Comparison of ENCODE assay signal across 27 cellular contexts in the genomic region with DNA sequence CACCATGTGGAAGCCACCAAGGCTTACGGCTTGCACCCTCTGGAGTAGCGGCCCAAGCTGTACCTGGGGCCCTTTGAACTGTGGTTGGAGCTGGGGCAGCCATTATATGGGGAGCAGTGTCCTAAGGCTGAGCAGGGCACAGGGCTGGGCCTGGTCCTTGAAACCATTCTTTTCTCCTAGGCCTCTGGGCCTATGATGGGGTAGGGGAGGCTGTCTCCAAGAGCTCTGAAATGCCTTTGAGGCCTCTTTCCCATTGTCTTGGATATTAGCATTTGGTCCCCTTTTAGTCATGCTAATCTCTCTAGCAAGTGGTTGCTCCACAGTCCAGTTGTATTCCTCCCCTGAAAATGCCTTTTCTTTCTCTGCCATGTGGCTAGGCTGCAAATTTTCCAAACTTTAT.
"Had no signal": no experiment of that assay in that cellular context is flagged by ENCODE, and none has a peak within 500 bp of the region (broad histone marks: within the 10 kb centered on the region; RNA-seq: fewer than 3 reads in every experiment).

No MANE protein-coding gene starts in this region.

- ATAC-seq: left cardiac atrium; left lung; lower lobe of right lung; naive thymus-derived CD8-positive, alpha-beta T cell; right lobe of liver; stimulated activated memory B cell treated with anti-CD40 and anti-IgM and Interleukin-4, amounts not matched to agents 10 μg/mL and 1 μg/mL and 100 μg/mL, for 72 hours; stimulated activated naive CD8-positive, alpha-beta T cell treated with anti-CD3 and anti-CD28 coated beads, Interleukin-15, amount 100 ng/mL, for 72 hours had no signal

- H3K4me2 ChIP-seq: smooth muscle cell had no signal

- H3K27me3 ChIP-seq: left lung, right atrium auricular region, right lobe of liver, tibial nerve, upper lobe of left lung, vagina had no signal

- H3K4me1 ChIP-seq: left lung, lower lobe of right lung, right atrium auricular region, right lobe of liver, tibial nerve, upper lobe of left lung, vagina had no signal

- H3K36me3 ChIP-seq: left lung, lower lobe of right lung, right atrium auricular region, right lobe of liver, tibial nerve, upper lobe of left lung, vagina had no signal

- H3K27ac ChIP-seq: left lung, lower lobe of right lung, right atrium auricular region, right lobe of liver, tibial nerve, upper lobe of left lung, vagina had no signal

- H3K4me3 ChIP-seq: left lung, lower lobe of right lung, right atrium auricular region, right lobe of liver, smooth muscle cell, tibial nerve, upper lobe of left lung, vagina had no signal

- H3K9me3 ChIP-seq: left lung, lower lobe of right lung, right atrium auricular region, right lobe of liver, tibial nerve, upper lobe of left lung, vagina had no signal

- H3K27me3 Mint-ChIP-seq: naive thymus-derived CD8-positive, alpha-beta T cell; progenitor cell of endocrine pancreas; stimulated activated memory B cell treated with anti-CD40 and anti-IgM and Interleukin-4, amounts not matched to agents 10 μg/mL and 1 μg/mL and 100 μg/mL, for 72 hours; stimulated activated naive CD8-positive, alpha-beta T cell treated with anti-CD3 and anti-CD28 coated beads, Interleukin-15, amount 100 ng/mL, for 72 hours had no signal

- H3K4me3 Mint-ChIP-seq: naive thymus-derived CD8-positive, alpha-beta T cell; nephron; neural crest cell; stimulated activated memory B cell treated with anti-CD40 and anti-IgM and Interleukin-4, amounts not matched to agents 10 μg/mL and 1 μg/mL and 100 μg/mL, for 72 hours; stimulated activated naive CD8-positive, alpha-beta T cell treated with anti-CD3 and anti-CD28 coated beads, Interleukin-15, amount 100 ng/mL, for 72 hours had no signal

- H3K4me1 Mint-ChIP-seq: naive thymus-derived CD8-positive, alpha-beta T cell; stimulated activated memory B cell treated with anti-CD40 and anti-IgM and Interleukin-4, amounts not matched to agents 10 μg/mL and 1 μg/mL and 100 μg/mL, for 72 hours; stimulated activated naive CD8-positive, alpha-beta T cell treated with anti-CD3 and anti-CD28 coated beads, Interleukin-15, amount 100 ng/mL, for 72 hours had no signal

- H3K36me3 Mint-ChIP-seq: naive thymus-derived CD8-positive, alpha-beta T cell; stimulated activated memory B cell treated with anti-CD40 and anti-IgM and Interleukin-4, amounts not matched to agents 10 μg/mL and 1 μg/mL and 100 μg/mL, for 72 hours had no signal

- DNase-seq: hypothalamus; kidney glomerular epithelial cell; left cardiac atrium; left lung; lower lobe of right lung; mammary epithelial cell; mesenchymal stem cell; naive thymus-derived CD8-positive, alpha-beta T cell; nucleus accumbens; right lobe of liver; stimulated activated CD4-positive, alpha-beta T cell treated with anti-CD3 and anti-CD28 coated beads, Interleukin-1b, Interleukin-23, amount 100 ng/mL, for 48 hours; stimulated activated CD4-positive, alpha-beta T cell treated with anti-CD3 and anti-CD28 coated beads, Interleukin-2, amount 100 ng/mL, for 48 hours; stimulated activated CD4-positive, alpha-beta T cell treated with anti-CD3 and anti-CD28 coated beads, Interleukin-4, amount 100 ng/mL, for 4 hours; stimulated activated CD8-positive, alpha-beta memory T cell treated with anti-CD3 and anti-CD28 coated beads, Interleukin-4, amount 100 ng/mL, for 48 hours; stimulated activated naive CD4-positive, alpha-beta T cell treated with Interleukin-2 at 50 U/mL for 16 hours; stimulated activated naive CD8-positive, alpha-beta T cell treated with anti-CD3 and anti-CD28 coated beads, Interleukin-15, amount 100 ng/mL, for 72 hours; substantia nigra; upper lobe of left lung had no signal

- H3K27ac Mint-ChIP-seq: naive thymus-derived CD8-positive, alpha-beta T cell; nephron; progenitor cell of endocrine pancreas; stimulated activated memory B cell treated with anti-CD40 and anti-IgM and Interleukin-4, amounts not matched to agents 10 μg/mL and 1 μg/mL and 100 μg/mL, for 72 hours; stimulated activated naive CD8-positive, alpha-beta T cell treated with anti-CD3 and anti-CD28 coated beads, Interleukin-15, amount 100 ng/mL, for 72 hours had no signal

- FAIRE-seq: keratinocyte had no signal

- H3K9me3 Mint-ChIP-seq: nephron; neural crest cell; stimulated activated memory B cell treated with anti-CD40 and anti-IgM and Interleukin-4, amounts not matched to agents 10 μg/mL and 1 μg/mL and 100 μg/mL, for 72 hours; stimulated activated naive CD8-positive, alpha-beta T cell treated with anti-CD3 and anti-CD28 coated beads, Interleukin-15, amount 100 ng/mL, for 72 hours had no signal
